Comparison of ENCODE assay signal across 2 cellular contexts in the genomic region with DNA sequence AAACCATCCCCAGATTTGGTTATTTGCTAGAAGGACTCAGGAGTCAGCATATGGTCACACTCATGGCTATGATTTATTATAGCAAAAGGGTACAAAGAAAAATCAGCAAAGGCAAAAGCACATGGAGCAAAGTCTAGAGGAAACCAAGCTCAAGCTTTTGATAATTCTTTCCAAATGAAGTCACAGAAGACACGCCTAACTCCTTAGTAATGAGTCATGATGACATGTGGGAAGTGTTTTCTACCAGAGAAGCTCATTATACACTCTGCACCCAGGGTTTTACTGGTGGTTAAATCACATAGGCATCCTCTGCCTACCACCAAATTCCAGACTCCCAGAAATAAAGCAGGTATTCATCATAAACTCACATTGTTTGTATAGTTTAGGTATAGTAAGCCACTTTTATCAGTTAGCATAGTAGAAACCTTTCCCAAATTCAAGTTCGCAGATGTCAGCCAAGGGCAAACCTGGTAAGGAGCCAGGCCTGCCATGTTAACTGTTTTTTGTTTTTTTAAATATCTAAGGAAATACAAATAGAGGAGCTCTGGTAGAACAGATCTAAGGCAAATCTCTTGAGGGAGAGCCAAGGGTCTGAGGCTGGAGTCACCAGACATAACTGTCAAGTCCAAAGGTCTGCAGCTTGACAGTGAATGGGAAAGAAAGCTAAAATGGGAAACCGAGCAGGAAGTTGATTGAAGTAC.
A peak's percentile ranks its signal among the peaks of the same experiment; 100 is the strongest.
TF ChIP-seq lines count a peak whose summit lies in the region.

No MANE protein-coding gene starts in this region.

TF ChIP-seq in GM23338, 12 proteins besides CTCF, POLR2A, EP300 and RAD21 (continued from another document):
- TF ChIP-seq, protein P1, sequence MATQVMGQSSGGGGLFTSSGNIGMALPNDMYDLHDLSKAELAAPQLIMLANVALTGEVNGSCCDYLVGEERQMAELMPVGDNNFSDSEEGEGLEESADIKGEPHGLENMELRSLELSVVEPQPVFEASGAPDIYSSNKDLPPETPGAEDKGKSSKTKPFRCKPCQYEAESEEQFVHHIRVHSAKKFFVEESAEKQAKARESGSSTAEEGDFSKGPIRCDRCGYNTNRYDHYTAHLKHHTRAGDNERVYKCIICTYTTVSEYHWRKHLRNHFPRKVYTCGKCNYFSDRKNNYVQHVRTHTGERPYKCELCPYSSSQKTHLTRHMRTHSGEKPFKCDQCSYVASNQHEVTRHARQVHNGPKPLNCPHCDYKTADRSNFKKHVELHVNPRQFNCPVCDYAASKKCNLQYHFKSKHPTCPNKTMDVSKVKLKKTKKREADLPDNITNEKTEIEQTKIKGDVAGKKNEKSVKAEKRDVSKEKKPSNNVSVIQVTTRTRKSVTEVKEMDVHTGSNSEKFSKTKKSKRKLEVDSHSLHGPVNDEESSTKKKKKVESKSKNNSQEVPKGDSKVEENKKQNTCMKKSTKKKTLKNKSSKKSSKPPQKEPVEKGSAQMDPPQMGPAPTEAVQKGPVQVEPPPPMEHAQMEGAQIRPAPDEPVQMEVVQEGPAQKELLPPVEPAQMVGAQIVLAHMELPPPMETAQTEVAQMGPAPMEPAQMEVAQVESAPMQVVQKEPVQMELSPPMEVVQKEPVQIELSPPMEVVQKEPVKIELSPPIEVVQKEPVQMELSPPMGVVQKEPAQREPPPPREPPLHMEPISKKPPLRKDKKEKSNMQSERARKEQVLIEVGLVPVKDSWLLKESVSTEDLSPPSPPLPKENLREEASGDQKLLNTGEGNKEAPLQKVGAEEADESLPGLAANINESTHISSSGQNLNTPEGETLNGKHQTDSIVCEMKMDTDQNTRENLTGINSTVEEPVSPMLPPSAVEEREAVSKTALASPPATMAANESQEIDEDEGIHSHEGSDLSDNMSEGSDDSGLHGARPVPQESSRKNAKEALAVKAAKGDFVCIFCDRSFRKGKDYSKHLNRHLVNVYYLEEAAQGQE (IDR thresholded peaks at IDR 0.05; ENCODE audit: unreplicated experiment): no peak
- TF ChIP-seq POLR2AphosphoS5 (IDR thresholded peaks at IDR 0.05; ENCODE audit: low read depth) (no peak), JUNB (IDR thresholded peaks at IDR 0.05; ENCODE audit: unreplicated experiment) (no peak)
- TF ChIP-seq, protein P2, sequence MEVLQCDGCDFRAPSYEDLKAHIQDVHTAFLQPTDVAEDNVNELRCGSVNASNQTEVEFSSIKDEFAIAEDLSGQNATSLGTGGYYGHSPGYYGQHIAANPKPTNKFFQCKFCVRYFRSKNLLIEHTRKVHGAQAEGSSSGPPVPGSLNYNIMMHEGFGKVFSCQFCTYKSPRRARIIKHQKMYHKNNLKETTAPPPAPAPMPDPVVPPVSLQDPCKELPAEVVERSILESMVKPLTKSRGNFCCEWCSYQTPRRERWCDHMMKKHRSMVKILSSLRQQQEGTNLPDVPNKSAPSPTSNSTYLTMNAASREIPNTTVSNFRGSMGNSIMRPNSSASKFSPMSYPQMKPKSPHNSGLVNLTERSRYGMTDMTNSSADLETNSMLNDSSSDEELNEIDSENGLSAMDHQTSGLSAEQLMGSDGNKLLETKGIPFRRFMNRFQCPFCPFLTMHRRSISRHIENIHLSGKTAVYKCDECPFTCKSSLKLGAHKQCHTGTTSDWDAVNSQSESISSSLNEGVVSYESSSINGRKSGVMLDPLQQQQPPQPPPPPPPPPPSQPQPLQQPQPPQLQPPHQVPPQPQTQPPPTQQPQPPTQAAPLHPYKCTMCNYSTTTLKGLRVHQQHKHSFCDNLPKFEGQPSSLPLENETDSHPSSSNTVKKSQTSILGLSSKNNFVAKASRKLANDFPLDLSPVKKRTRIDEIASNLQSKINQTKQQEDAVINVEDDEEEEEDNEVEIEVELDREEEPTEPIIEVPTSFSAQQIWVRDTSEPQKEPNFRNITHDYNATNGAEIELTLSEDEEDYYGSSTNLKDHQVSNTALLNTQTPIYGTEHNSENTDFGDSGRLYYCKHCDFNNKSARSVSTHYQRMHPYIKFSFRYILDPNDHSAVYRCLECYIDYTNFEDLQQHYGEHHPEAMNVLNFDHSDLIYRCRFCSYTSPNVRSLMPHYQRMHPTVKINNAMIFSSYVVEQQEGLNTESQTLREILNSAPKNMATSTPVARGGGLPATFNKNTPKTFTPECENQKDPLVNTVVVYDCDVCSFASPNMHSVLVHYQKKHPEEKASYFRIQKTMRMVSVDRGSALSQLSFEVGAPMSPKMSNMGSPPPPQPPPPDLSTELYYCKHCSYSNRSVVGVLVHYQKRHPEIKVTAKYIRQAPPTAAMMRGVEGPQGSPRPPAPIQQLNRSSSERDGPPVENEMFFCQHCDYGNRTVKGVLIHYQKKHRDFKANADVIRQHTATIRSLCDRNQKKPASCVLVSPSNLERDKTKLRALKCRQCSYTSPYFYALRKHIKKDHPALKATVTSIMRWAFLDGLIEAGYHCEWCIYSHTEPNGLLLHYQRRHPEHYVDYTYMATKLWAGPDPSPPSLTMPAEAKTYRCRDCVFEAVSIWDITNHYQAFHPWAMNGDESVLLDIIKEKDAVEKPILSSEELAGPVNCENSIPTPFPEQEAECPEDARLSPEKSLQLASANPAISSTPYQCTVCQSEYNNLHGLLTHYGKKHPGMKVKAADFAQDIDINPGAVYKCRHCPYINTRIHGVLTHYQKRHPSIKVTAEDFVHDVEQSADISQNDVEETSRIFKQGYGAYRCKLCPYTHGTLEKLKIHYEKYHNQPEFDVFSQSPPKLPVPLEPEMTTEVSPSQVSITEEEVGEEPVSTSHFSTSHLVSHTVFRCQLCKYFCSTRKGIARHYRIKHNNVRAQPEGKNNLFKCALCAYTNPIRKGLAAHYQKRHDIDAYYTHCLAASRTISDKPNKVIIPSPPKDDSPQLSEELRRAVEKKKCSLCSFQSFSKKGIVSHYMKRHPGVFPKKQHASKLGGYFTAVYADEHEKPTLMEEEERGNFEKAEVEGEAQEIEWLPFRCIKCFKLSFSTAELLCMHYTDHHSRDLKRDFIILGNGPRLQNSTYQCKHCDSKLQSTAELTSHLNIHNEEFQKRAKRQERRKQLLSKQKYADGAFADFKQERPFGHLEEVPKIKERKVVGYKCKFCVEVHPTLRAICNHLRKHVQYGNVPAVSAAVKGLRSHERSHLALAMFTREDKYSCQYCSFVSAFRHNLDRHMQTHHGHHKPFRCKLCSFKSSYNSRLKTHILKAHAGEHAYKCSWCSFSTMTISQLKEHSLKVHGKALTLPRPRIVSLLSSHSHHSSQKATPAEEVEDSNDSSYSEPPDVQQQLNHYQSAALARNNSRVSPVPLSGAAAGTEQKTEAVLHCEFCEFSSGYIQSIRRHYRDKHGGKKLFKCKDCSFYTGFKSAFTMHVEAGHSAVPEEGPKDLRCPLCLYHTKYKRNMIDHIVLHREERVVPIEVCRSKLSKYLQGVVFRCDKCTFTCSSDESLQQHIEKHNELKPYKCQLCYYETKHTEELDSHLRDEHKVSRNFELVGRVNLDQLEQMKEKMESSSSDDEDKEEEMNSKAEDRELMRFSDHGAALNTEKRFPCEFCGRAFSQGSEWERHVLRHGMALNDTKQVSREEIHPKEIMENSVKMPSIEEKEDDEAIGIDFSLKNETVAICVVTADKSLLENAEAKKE (CRISPR knock-in tag; IDR thresholded peaks at IDR 0.05): no peak

TF ChIP-seq in SK-N-SH, 30 proteins besides CTCF, POLR2A, EP300 and RAD21 (continued from another document):
- TF ChIP-seq, protein P3, sequence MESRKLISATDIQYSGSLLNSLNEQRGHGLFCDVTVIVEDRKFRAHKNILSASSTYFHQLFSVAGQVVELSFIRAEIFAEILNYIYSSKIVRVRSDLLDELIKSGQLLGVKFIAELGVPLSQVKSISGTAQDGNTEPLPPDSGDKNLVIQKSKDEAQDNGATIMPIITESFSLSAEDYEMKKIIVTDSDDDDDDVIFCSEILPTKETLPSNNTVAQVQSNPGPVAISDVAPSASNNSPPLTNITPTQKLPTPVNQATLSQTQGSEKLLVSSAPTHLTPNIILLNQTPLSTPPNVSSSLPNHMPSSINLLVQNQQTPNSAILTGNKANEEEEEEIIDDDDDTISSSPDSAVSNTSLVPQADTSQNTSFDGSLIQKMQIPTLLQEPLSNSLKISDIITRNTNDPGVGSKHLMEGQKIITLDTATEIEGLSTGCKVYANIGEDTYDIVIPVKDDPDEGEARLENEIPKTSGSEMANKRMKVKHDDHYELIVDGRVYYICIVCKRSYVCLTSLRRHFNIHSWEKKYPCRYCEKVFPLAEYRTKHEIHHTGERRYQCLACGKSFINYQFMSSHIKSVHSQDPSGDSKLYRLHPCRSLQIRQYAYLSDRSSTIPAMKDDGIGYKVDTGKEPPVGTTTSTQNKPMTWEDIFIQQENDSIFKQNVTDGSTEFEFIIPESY (IDR thresholded peaks at IDR 0.05; ENCODE audit: borderline replicate concordance, low read depth): 0 out of 2 replicates have a peak, but pooled peaks have one; percentile 63
- TF ChIP-seq SMC3 (IDR thresholded peaks at IDR 0.05; ENCODE audit: low read depth, low read length) (no peak), TCF12 (IDR thresholded peaks at IDR 0.05) (peak; percentile 93), FOXJ3 (CRISPR knock-in tag; IDR thresholded peaks at IDR 0.05) (no peak), RCOR1 (IDR thresholded peaks at IDR 0.05; ENCODE audit: low read length) (no peak), TEAD4 (IDR thresholded peaks at IDR 0.05; ENCODE audit: borderline replicate concordance, insufficient read depth) (peak; percentile 81), MEF2A (IDR thresholded peaks at IDR 0.05; ENCODE audit: borderline replicate concordance, low read depth) (0 out of 2 replicates have a peak, but pooled peaks have one; percentile 11), GATA2 (CRISPR knock-in tag; IDR thresholded peaks at IDR 0.05) (no peak), FOXM1 (IDR thresholded peaks at IDR 0.05; ENCODE audit: low read depth) (peak; percentile 47; the same call in 1 of the 2 replicates), POLR2AphosphoS5 (IDR thresholded peaks at IDR 0.05; ENCODE audit: low read depth, low read length) (peak; percentile 75; the same call in 1 of the 2 replicates), NRF1 (IDR thresholded peaks at IDR 0.05; ENCODE audit: low read depth, low read length) (no peak), FOSL2 (IDR thresholded peaks at IDR 0.05; ENCODE audit: borderline replicate concordance, low read depth) (peak; percentile 97), ELF1 (IDR thresholded peaks at IDR 0.05) (peak; percentile 36; the same call in 1 of the 2 replicates), NFIC (IDR thresholded peaks at IDR 0.05; ENCODE audit: borderline replicate concordance) (peak; percentile 59), EZH2phosphoT487 (IDR thresholded peaks at IDR 0.05; ENCODE audit: borderline replicate concordance, low read depth) (no peak), RFX5 (IDR thresholded peaks at IDR 0.05; ENCODE audit: low read length) (no peak), TAF1 (IDR thresholded peaks at IDR 0.05; ENCODE audit: borderline replicate concordance, low read depth, low read length) (peak; percentile 53; the same call in 1 of the 2 replicates), GABPA (IDR thresholded peaks at IDR 0.05; ENCODE audit: low read depth) (no peak)
- TF ChIP-seq, protein P4, sequence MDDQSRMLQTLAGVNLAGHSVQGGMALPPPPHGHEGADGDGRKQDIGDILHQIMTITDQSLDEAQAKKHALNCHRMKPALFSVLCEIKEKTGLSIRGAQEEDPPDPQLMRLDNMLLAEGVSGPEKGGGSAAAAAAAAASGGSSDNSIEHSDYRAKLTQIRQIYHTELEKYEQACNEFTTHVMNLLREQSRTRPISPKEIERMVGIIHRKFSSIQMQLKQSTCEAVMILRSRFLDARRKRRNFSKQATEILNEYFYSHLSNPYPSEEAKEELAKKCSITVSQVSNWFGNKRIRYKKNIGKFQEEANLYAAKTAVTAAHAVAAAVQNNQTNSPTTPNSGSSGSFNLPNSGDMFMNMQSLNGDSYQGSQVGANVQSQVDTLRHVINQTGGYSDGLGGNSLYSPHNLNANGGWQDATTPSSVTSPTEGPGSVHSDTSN (IDR thresholded peaks at IDR 0.05): peak; percentile 82
- TF ChIP-seq, protein P5, sequence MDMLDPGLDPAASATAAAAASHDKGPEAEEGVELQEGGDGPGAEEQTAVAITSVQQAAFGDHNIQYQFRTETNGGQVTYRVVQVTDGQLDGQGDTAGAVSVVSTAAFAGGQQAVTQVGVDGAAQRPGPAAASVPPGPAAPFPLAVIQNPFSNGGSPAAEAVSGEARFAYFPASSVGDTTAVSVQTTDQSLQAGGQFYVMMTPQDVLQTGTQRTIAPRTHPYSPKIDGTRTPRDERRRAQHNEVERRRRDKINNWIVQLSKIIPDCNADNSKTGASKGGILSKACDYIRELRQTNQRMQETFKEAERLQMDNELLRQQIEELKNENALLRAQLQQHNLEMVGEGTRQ (IDR thresholded peaks at IDR 0.05; ENCODE audit: borderline replicate concordance, low read depth, low read length): no peak
- TF ChIP-seq, protein P6, sequence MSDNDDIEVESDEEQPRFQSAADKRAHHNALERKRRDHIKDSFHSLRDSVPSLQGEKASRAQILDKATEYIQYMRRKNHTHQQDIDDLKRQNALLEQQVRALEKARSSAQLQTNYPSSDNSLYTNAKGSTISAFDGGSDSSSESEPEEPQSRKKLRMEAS (IDR thresholded peaks at IDR 0.05; ENCODE audit: low read depth): peak; percentile 94
- TF ChIP-seq, protein P1 (IDR thresholded peaks at IDR 0.05; ENCODE audit: low read depth, low read length): no peak
- TF ChIP-seq, protein P7, sequence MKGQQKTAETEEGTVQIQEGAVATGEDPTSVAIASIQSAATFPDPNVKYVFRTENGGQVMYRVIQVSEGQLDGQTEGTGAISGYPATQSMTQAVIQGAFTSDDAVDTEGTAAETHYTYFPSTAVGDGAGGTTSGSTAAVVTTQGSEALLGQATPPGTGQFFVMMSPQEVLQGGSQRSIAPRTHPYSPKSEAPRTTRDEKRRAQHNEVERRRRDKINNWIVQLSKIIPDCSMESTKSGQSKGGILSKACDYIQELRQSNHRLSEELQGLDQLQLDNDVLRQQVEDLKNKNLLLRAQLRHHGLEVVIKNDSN (IDR thresholded peaks at IDR 0.05; ENCODE audit: borderline replicate concordance, low read depth): peak; percentile 58
TF ChIP-seq in SK-N-SH: peak in this region for 17.
